Comparison of ENCODE assay signal across 10 cellular contexts in the genomic region with DNA sequence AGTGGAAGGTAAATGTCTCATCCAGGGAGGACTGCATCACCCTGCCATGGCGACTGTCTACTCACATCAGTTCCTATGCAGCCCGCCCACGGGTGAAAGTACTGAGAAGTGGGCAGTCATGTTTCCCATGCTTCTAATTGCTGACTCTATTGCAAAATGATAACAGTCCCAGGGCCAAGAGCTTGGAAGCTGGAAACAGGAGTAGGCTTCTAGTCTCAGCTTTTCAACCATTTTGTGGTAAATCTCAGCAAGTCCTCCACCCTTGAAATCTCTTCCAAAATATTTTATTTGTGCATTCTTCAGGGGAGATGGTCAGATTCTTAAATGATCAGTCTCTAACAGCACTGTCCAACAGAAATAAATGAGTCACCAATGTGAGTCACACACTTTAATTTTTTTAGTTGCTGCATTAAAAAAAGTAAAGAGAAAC.
DNase-seq lines count a peak whose midpoint lies in the region; ATAC-seq and TF ChIP-seq lines count a peak whose summit lies in the region.
"Had no signal": no experiment of that assay in that cellular context is flagged by ENCODE, and none has a peak within 500 bp of the region (broad histone marks: within the 10 kb centered on the region; RNA-seq: fewer than 3 reads in every experiment).

No MANE protein-coding gene starts in this region.

- no peak for TF ChIP-seq CTCF in CD8-positive, alpha-beta T cell (IDR thresholded peaks at IDR 0.05)
- TF ChIP-seq CTCF in natural killer cell (IDR thresholded peaks at IDR 0.05) = no peak

- H3K4me1 ChIP-seq in CD8-positive, alpha-beta T cell (ENCODE audit: insufficient read depth, low read length) = peaks cover 37% of the 10 kb centered on the region
- peaks cover 21% of the 10 kb centered on the region for H3K4me1 ChIP-seq in SJCRH30

- H3K4me3 Mint-ChIP-seq in CD8-positive, alpha-beta T cell = peak overlapping the region; percentile 56
- peak overlapping the region; percentile 97 for H3K4me3 Mint-ChIP-seq in natural killer cell

- CTCF ChIA-PET in CD8-positive, alpha-beta T cell (lab: Charles Lee) = interaction anchor here (1.4 to 10.3 kb wide), 6 partner anchors 9 to 212 kb away, joined by 4 to 88 read pairs (median 8); no protein-coding TSS in a partner anchor

- no peaks in the 10 kb centered on the region for H3K9me3 Mint-ChIP-seq in CD8-positive, alpha-beta T cell
- H3K9me3 Mint-ChIP-seq in natural killer cell = no peaks in the 10 kb centered on the region

- no peak for DNase-seq in CD8-positive, alpha-beta T cell
- DNase-seq in HS-27A (ENCODE audit: low read depth) (peak; percentile 29), astrocyte of the hippocampus (ENCODE audit: low read depth, low spot score) (peak; percentile 43), natural killer cell (no peak), UCSD-AML1 (lab: John Stamatoyannopoulos, UW; ENCODE audit: unreplicated experiment) (no peak), SIG-M5 (lab: John Stamatoyannopoulos, UW) (no peak), SJCRH30 (no peak)
- DNase-seq: NCI-H1930, Right ventricle myocardium superior had no signal

- no peak overlapping the region for H3K27ac ChIP-seq in CD8-positive, alpha-beta T cell (ENCODE audit: low read depth, low read length)
- H3K27ac ChIP-seq in SJCRH30 = no peak overlapping the region

- H3K27ac Mint-ChIP-seq in CD8-positive, alpha-beta T cell = peak overlapping the region; percentile 83
- H3K27ac Mint-ChIP-seq in natural killer cell = peak overlapping the region; percentile 95 to 99
- H3K27ac Mint-ChIP-seq: progenitor cell of endocrine pancreas had no signal

- H3K36me3 ChIP-seq in CD8-positive, alpha-beta T cell (ENCODE audit: insufficient read depth, low read length) = no peaks in the 10 kb centered on the region
- H3K36me3 ChIP-seq in SJCRH30 = no peaks in the 10 kb centered on the region

- H3K27me3 Mint-ChIP-seq in CD8-positive, alpha-beta T cell (ENCODE audit: low read depth) = no peaks in the 10 kb centered on the region
- no peaks in the 10 kb centered on the region for H3K27me3 Mint-ChIP-seq in natural killer cell (ENCODE audit: low read depth in 2 of 2)

- no peaks in the 10 kb centered on the region for H3K9me3 ChIP-seq in CD8-positive, alpha-beta T cell (ENCODE audit: low read length)
- H3K9me3 ChIP-seq in SJCRH30 (replicated peaks) = no peaks in the 10 kb centered on the region

- H3K36me3 Mint-ChIP-seq in CD8-positive, alpha-beta T cell = no peaks in the 10 kb centered on the region
- H3K36me3 Mint-ChIP-seq in natural killer cell = no peaks in the 10 kb centered on the region

- no peak for ATAC-seq in CD8-positive, alpha-beta T cell
- no peak for ATAC-seq in natural killer cell

- H3K27me3 ChIP-seq in CD8-positive, alpha-beta T cell (ENCODE audit: insufficient read depth, low read length) = no peaks in the 10 kb centered on the region
- H3K27me3 ChIP-seq in SJCRH30 = no peaks in the 10 kb centered on the region

- POLR2A ChIA-PET in CD8-positive, alpha-beta T cell (lab: Charles Lee) = no interaction called here

- no peak overlapping the region for H3K4me3 ChIP-seq in CD8-positive, alpha-beta T cell (ENCODE audit: low read depth, low read length)
- H3K4me3 ChIP-seq in SJCRH30 = no peak overlapping the region

- intact Hi-C loops in CD8-positive, alpha-beta T cell (cut with DNase I, micrococcal nuclease) = no loop called here
- intact Hi-C loops in natural killer cell (cut with micrococcal nuclease) = no loop called here

- H3K4me1 Mint-ChIP-seq in CD8-positive, alpha-beta T cell (ENCODE audit: low read depth) = peaks cover 49% of the 10 kb centered on the region
- H3K4me1 Mint-ChIP-seq in natural killer cell = peaks cover 85% of the 10 kb centered on the region in 2 donors

Comparison
In these comparisons a context has a peak if more than half of its experiments do, and no peak if none do; other contexts are left out.
1. DNase-seq: peak in HS-27A (single experiment) and astrocyte of the hippocampus (single experiment); none in CD8-positive, alpha-beta T cell (0 of 7), natural killer cell (single experiment), UCSD-AML1 (single experiment), SIG-M5 (single experiment) and SJCRH30 (0 of 2).